ENCODE assay signal across 14 cellular contexts in genomic region chr18:10142496-10143160, GRCh38.
A peak's percentile ranks its signal among the peaks of the same experiment; 100 is the strongest.
DNase-seq lines count a peak whose midpoint lies in the region; ATAC-seq and TF ChIP-seq lines count a peak whose summit lies in the region.
"Had no signal": no experiment of that assay in that cellular context is flagged by ENCODE, and none has a peak within 500 bp of the region (broad histone marks: within the 10 kb centered on the region; RNA-seq: fewer than 3 reads in every experiment).

No MANE protein-coding gene starts in this region.

- CTCF ChIA-PET in naive thymus-derived CD4-positive, alpha-beta T cell (lab: Charles Lee): interaction anchor here (0.7 kb wide), 1 partner anchor 295 kb away, joined by 3 read pairs; no protein-coding TSS in a partner anchor

- POLR2A ChIA-PET in naive thymus-derived CD4-positive, alpha-beta T cell (lab: Charles Lee): no interaction called here

- TF ChIP-seq CTCF in osteoblast (IDR thresholded peaks at IDR 0.05; ENCODE audit: extremely low read depth, low read depth, low read length): no peak

- no peaks in the 10 kb centered on the region for H3K36me3 ChIP-seq in MG63
- no peaks in the 10 kb centered on the region for H3K36me3 ChIP-seq in osteoblast (ENCODE audit: insufficient read depth, low read length)
- H3K36me3 ChIP-seq in naive thymus-derived CD4-positive, alpha-beta T cell (ENCODE audit: control insufficient read depth in 2 of 3, insufficient read depth in 3 of 3, low read length in 3 of 3): no peaks in the 10 kb centered on the region
- H3K36me3 ChIP-seq: adrenal gland, neutrophil, suprapubic skin had no signal

- DNase-seq in AG08395 (ENCODE audit: low spot score) (peak; percentile 84), MG63 (peak; percentile 73), fibroblast of gingiva (ENCODE audit: low read depth) (peak; percentile 42), osteoblast (ENCODE audit: insufficient read length, low spot score, missing footprints) (peak; percentile 86), NCI-H128 (lab: John Stamatoyannopoulos, UW; ENCODE audit: unreplicated experiment) (no peak)
- no peak for DNase-seq in activated naive CD8-positive, alpha-beta T cell treated with anti-CD3 and anti-CD28 coated beads for 36 hours
- DNase-seq in naive thymus-derived CD4-positive, alpha-beta T cell: no peak
- DNase-seq: adrenal gland, AML-193, NCI-H2029 treated with DMSO at 0.1 percent for 48 hours had no signal

- peaks cover 3% of the 10 kb centered on the region for H3K27me3 Mint-ChIP-seq in activated naive CD8-positive, alpha-beta T cell treated with anti-CD3 and anti-CD28 coated beads for 36 hours
- peaks cover 0 to 12% (median 4%) of the 10 kb centered on the region in 5 donors for H3K27me3 Mint-ChIP-seq in naive thymus-derived CD4-positive, alpha-beta T cell

- no peaks in the 10 kb centered on the region for H3K79me2 ChIP-seq in osteoblast (ENCODE audit: insufficient read depth, low read length)

- H3K4me2 ChIP-seq in osteoblast (ENCODE audit: insufficient read depth, low read length): no peak overlapping the region

- no peaks in the 10 kb centered on the region for H3K9me3 ChIP-seq in MG63
- H3K9me3 ChIP-seq in osteoblast (ENCODE audit: low read depth, low read length): no peaks in the 10 kb centered on the region
- no peaks in the 10 kb centered on the region for H3K9me3 ChIP-seq in naive thymus-derived CD4-positive, alpha-beta T cell (ENCODE audit: control insufficient read depth in 2 of 3, low read length in 3 of 3)
- H3K9me3 ChIP-seq: adrenal gland, neutrophil, suprapubic skin had no signal

- intact Hi-C loops in naive thymus-derived CD4-positive, alpha-beta T cell (cut with micrococcal nuclease): no loop called here

- H4K20me1 ChIP-seq in osteoblast (ENCODE audit: insufficient read depth, low read length): no peaks in the 10 kb centered on the region

- H3K27me3 ChIP-seq in MG63 (no peaks in the 10 kb centered on the region), osteoblast (ENCODE audit: insufficient read depth, low read length) (no peaks in the 10 kb centered on the region)
- H3K27me3 ChIP-seq in naive thymus-derived CD4-positive, alpha-beta T cell (ENCODE audit: control insufficient read depth in 2 of 2, insufficient read depth in 2 of 2, low read length in 2 of 2): no peaks in the 10 kb centered on the region
- H3K27me3 ChIP-seq: neutrophil, suprapubic skin had no signal

- no peak overlapping the region for H3K27ac ChIP-seq in osteoblast (ENCODE audit: low read depth, low read length)
- no peak overlapping the region for H3K27ac ChIP-seq in naive thymus-derived CD4-positive, alpha-beta T cell (ENCODE audit: low read depth, low read length)
- H3K27ac ChIP-seq: adrenal gland, neutrophil, suprapubic skin had no signal

- no peak overlapping the region for H3K27ac Mint-ChIP-seq in activated naive CD8-positive, alpha-beta T cell treated with anti-CD3 and anti-CD28 coated beads for 36 hours
- peak overlapping the region in 1 of 9 donors; percentile 48 for H3K27ac Mint-ChIP-seq in naive thymus-derived CD4-positive, alpha-beta T cell
- H3K27ac Mint-ChIP-seq: T-helper 2 cell treated with Interferon-gamma antibody and Interleukin-4, amounts not matched to agents 5 μg/mL and 100 μg/mL, for 36 hours had no signal

- H3K4me3 Mint-ChIP-seq in activated naive CD8-positive, alpha-beta T cell treated with anti-CD3 and anti-CD28 coated beads for 36 hours: no peak overlapping the region
- no peak overlapping the region for H3K4me3 Mint-ChIP-seq in naive thymus-derived CD4-positive, alpha-beta T cell
- H3K4me3 Mint-ChIP-seq: T-helper 2 cell treated with Interferon-gamma antibody and Interleukin-4, amounts not matched to agents 5 μg/mL and 100 μg/mL, for 36 hours had no signal

- no peak for ATAC-seq in GM21529 (IDR thresholded peaks at IDR 0.05; ENCODE audit: unreplicated experiment)
- ATAC-seq in naive thymus-derived CD4-positive, alpha-beta T cell: no peak

- H3K36me3 Mint-ChIP-seq in activated naive CD8-positive, alpha-beta T cell treated with anti-CD3 and anti-CD28 coated beads for 36 hours: no peaks in the 10 kb centered on the region
- no peaks in the 10 kb centered on the region for H3K36me3 Mint-ChIP-seq in naive thymus-derived CD4-positive, alpha-beta T cell

- peaks cover 3% of the 10 kb centered on the region for H3K4me1 Mint-ChIP-seq in activated naive CD8-positive, alpha-beta T cell treated with anti-CD3 and anti-CD28 coated beads for 36 hours
- H3K4me1 Mint-ChIP-seq in naive thymus-derived CD4-positive, alpha-beta T cell: peaks cover 0 to 11% (median 1%) of the 10 kb centered on the region in 7 donors

- peak overlapping the region; percentile 1 for H2AFZ ChIP-seq in osteoblast (ENCODE audit: low read length)

- H3K4me1 ChIP-seq in osteoblast (ENCODE audit: insufficient read depth, low read length): peaks cover 31% of the 10 kb centered on the region
- no peaks in the 10 kb centered on the region for H3K4me1 ChIP-seq in naive thymus-derived CD4-positive, alpha-beta T cell (ENCODE audit: control insufficient read depth in 2 of 2, insufficient read depth in 2 of 2, low read length in 2 of 2)
- H3K4me1 ChIP-seq: adrenal gland had no signal

- H3K9me3 Mint-ChIP-seq in activated naive CD8-positive, alpha-beta T cell treated with anti-CD3 and anti-CD28 coated beads for 36 hours: no peaks in the 10 kb centered on the region
- peaks cover 0 to 2% (median 0%) of the 10 kb centered on the region in 11 donors for H3K9me3 Mint-ChIP-seq in naive thymus-derived CD4-positive, alpha-beta T cell
- H3K9me3 Mint-ChIP-seq: T-helper 2 cell treated with Interferon-gamma antibody and Interleukin-4, amounts not matched to agents 5 μg/mL and 100 μg/mL, for 36 hours had no signal

- H3K4me3 ChIP-seq in MG63: no peak overlapping the region
- no peak overlapping the region for H3K4me3 ChIP-seq in osteoblast (ENCODE audit: insufficient read depth, low read length)
- no peak overlapping the region for H3K4me3 ChIP-seq in naive thymus-derived CD4-positive, alpha-beta T cell (ENCODE audit: low read length)
- H3K4me3 ChIP-seq: adrenal gland, suprapubic skin had no signal

Comparison
In these comparisons a context has a peak if more than half of its experiments do, and no peak if none do; other contexts are left out.
1. DNase-seq: peak in AG08395 (single experiment), MG63 (single experiment), fibroblast of gingiva (single experiment) and osteoblast (single experiment); none in NCI-H128 (single experiment), activated naive CD8-positive, alpha-beta T cell treated with anti-CD3 and anti-CD28 coated beads for 36 hours (single experiment) and naive thymus-derived CD4-positive, alpha-beta T cell (0 of 9).